ENCODE assay signal across 8 cellular contexts in genomic region chr13:30308548-30308947, GRCh38. TPM values are rescaled to one million over a fixed set of nuclear protein-coding genes. Genes with fewer than 3 reads are reported as not detected.
DNase-seq lines count a peak whose midpoint lies in the region; ATAC-seq and TF ChIP-seq lines count a peak whose summit lies in the region.
"Had no signal": no experiment of that assay in that cellular context is flagged by ENCODE, and none has a peak within 500 bp of the region (broad histone marks: within the 10 kb centered on the region; RNA-seq: fewer than 3 reads in every experiment).

No MANE protein-coding gene starts in this region.

- peak overlapping the region; percentile 60; the same call in 1 of the 2 replicates for H3K4me2 ChIP-seq in IMR-90 (ENCODE audit: low read depth, low read length)

- no peak for TF ChIP-seq POLR2A in IMR-90 (IDR thresholded peaks at IDR 0.05; ENCODE audit: low read depth, low read length)

- no peak overlapping the region for H3K56ac ChIP-seq in IMR-90 (ENCODE audit: extremely low read depth, insufficient read depth, low read length)

- H3K4me1 ChIP-seq in IMR-90 (ENCODE audit: control insufficient read depth, insufficient read depth, low read length) = peaks cover 11% of the 10 kb centered on the region

- H2AFZ ChIP-seq in IMR-90 (replicated peaks; ENCODE audit: low read length, poor library complexity) = peak overlapping the region; percentile 80

- H2BK15ac ChIP-seq in IMR-90 (ENCODE audit: low read depth, low read length) = peak overlapping the region; percentile 45; the same call in 1 of the 3 replicates

- ATAC-seq in IMR-90 (ENCODE audit: low read depth) (no peak), naive B cell (ENCODE audit: low read depth in 2 of 2) (no peak), HG03442 (IDR thresholded peaks at IDR 0.05; ENCODE audit: unreplicated experiment) (no peak)
- ATAC-seq: foreskin keratinocyte had no signal

- peak overlapping the region; percentile 94 for H4K5ac ChIP-seq in IMR-90 (ENCODE audit: low read depth, low read length)

- no peak for DNase-seq in Calu3
- peak; percentile 41 for DNase-seq in IMR-90
- DNase-seq in activated T-helper 2 cell treated with anti-CD3 and anti-CD28 coated beads, Interferon-gamma antibody, Interleukin-2, Interleukin-4, amounts not matched to agents 10 μg/mL and 5 μg/mL and 100 μg/mL, durations not matched to agents 14 hours and 24 hours and 36 hours (ENCODE audit: low spot score) = no peak
- DNase-seq in naive B cell = no peak
- no peak for DNase-seq in endothelial cell (ENCODE audit: low spot score)
- DNase-seq in amniotic stem cell (lab: John Stamatoyannopoulos, UW) = no peak
- DNase-seq: foreskin keratinocyte had no signal

- H3K9me3 Mint-ChIP-seq in Calu3 (ENCODE audit: low read depth, unreplicated experiment) = no peaks in the 10 kb centered on the region
- no peaks in the 10 kb centered on the region for H3K9me3 Mint-ChIP-seq in activated T-helper 2 cell treated with anti-CD3 and anti-CD28 coated beads, Interferon-gamma antibody, Interleukin-2, Interleukin-4, amounts not matched to agents 10 μg/mL and 5 μg/mL and 100 μg/mL, durations not matched to agents 14 hours and 24 hours and 36 hours
- H3K9me3 Mint-ChIP-seq in naive B cell = no peaks in the 10 kb centered on the region
- H3K9me3 Mint-ChIP-seq in endothelial cell (ENCODE audit: unreplicated experiment) = no peaks in the 10 kb centered on the region

- dilution Hi-C loops in IMR-90 (cut with HindIII; ENCODE audit: low sequenced_read_pairs, unreplicated experiment) = no loop called here

- H4K91ac ChIP-seq in IMR-90 (ENCODE audit: insufficient read depth, low read depth, low read length) = peak overlapping the region; percentile 19; the same call in 1 of the 2 replicates

- H3K27me3 ChIP-seq in IMR-90 (ENCODE audit: control insufficient read depth, insufficient read depth, low read length) = no peaks in the 10 kb centered on the region
- H3K27me3 ChIP-seq: foreskin keratinocyte had no signal

- H3K4me1 Mint-ChIP-seq in Calu3 (ENCODE audit: low read depth, unreplicated experiment) (peaks cover 9% of the 10 kb centered on the region), naive B cell (peaks cover 34 to 46% (median 38%) of the 10 kb centered on the region in 3 donors), endothelial cell (ENCODE audit: unreplicated experiment) (no peaks in the 10 kb centered on the region)
- H3K4me1 Mint-ChIP-seq in activated T-helper 2 cell treated with anti-CD3 and anti-CD28 coated beads, Interferon-gamma antibody, Interleukin-2, Interleukin-4, amounts not matched to agents 10 μg/mL and 5 μg/mL and 100 μg/mL, durations not matched to agents 14 hours and 24 hours and 36 hours (ENCODE audit: low read depth) = peaks cover 34% of the 10 kb centered on the region

- H3K27me3 Mint-ChIP-seq in Calu3 (ENCODE audit: unreplicated experiment) (no peaks in the 10 kb centered on the region), naive B cell (no peaks in the 10 kb centered on the region), endothelial cell (ENCODE audit: unreplicated experiment) (no peaks in the 10 kb centered on the region)
- H3K27me3 Mint-ChIP-seq in activated T-helper 2 cell treated with anti-CD3 and anti-CD28 coated beads, Interferon-gamma antibody, Interleukin-2, Interleukin-4, amounts not matched to agents 10 μg/mL and 5 μg/mL and 100 μg/mL, durations not matched to agents 14 hours and 24 hours and 36 hours (ENCODE audit: low read depth) = no peaks in the 10 kb centered on the region

- in situ Hi-C loops in IMR-90 (cut with MboI; ENCODE audit: low sequenced_read_pairs) = no loop called here

- H3K4me3 ChIP-seq in IMR-90 (ENCODE audit: insufficient read depth, low read depth, low read length) = no peak overlapping the region

- H3K27ac Mint-ChIP-seq in Calu3 (ENCODE audit: unreplicated experiment) (peak overlapping the region; percentile 4), naive B cell (peak overlapping the region in 4 of 6 donors; percentile 25 to 73 (median 54)), endothelial cell (ENCODE audit: unreplicated experiment) (no peak overlapping the region)
- peak overlapping the region; percentile 0 for H3K27ac Mint-ChIP-seq in activated T-helper 2 cell treated with anti-CD3 and anti-CD28 coated beads, Interferon-gamma antibody, Interleukin-2, Interleukin-4, amounts not matched to agents 10 μg/mL and 5 μg/mL and 100 μg/mL, durations not matched to agents 14 hours and 24 hours and 36 hours

- H2AK9ac ChIP-seq in IMR-90 (replicated peaks; ENCODE audit: low read depth, low read length, poor library complexity) = no peak overlapping the region

- H3K36me3 Mint-ChIP-seq in Calu3 (ENCODE audit: insufficient read depth, unreplicated experiment) (peaks cover 15% of the 10 kb centered on the region), naive B cell (no peaks in the 10 kb centered on the region), endothelial cell (ENCODE audit: low read depth, unreplicated experiment) (no peaks in the 10 kb centered on the region)
- no peaks in the 10 kb centered on the region for H3K36me3 Mint-ChIP-seq in activated T-helper 2 cell treated with anti-CD3 and anti-CD28 coated beads, Interferon-gamma antibody, Interleukin-2, Interleukin-4, amounts not matched to agents 10 μg/mL and 5 μg/mL and 100 μg/mL, durations not matched to agents 14 hours and 24 hours and 36 hours (ENCODE audit: low read depth)

- no peak for TF ChIP-seq RAD21 in IMR-90 (IDR thresholded peaks at IDR 0.05; ENCODE audit: low read length)

- no peak overlapping the region for H3K27ac ChIP-seq in IMR-90 (ENCODE audit: insufficient read depth, low read length)
- H3K27ac ChIP-seq: foreskin keratinocyte had no signal

- peak overlapping the region; percentile 57; the same call in 1 of the 2 replicates for H3K14ac ChIP-seq in IMR-90 (replicated peaks; ENCODE audit: low read depth, low read length)

- intact Hi-C loops in Calu3 (cut with micrococcal nuclease; ENCODE audit: unreplicated experiment) (no loop called here), IMR-90 (cut with micrococcal nuclease) (loop anchor here (10.0 kb wide), 1 partner anchor 174 kb away; no protein-coding TSS in a partner anchor)
- intact Hi-C loops in activated T-helper 2 cell treated with anti-CD3 and anti-CD28 coated beads, Interferon-gamma antibody, Interleukin-2, Interleukin-4, amounts not matched to agents 10 μg/mL and 5 μg/mL and 100 μg/mL, durations not matched to agents 14 hours and 24 hours and 36 hours (cut with micrococcal nuclease) = loop anchor here (5.0 to 10.0 kb wide), 6 partner anchors 56 to 551 kb away; partner anchors contain the start of gene UBE2L5

- H4K8ac ChIP-seq in IMR-90 (ENCODE audit: low read depth in 2 of 2, low read length in 2 of 2) = peak overlapping the region in 1 of 2 experiments; percentile 93; a peak in 2 of 4 replicates

- WGBS in IMR-90 (ENCODE audit: extremely low coverage in 2 of 2, insufficient read length in 1 of 2), 2 experiments = 100% methylated on average over 1 of the region's 4 CpGs

- no peaks in the 10 kb centered on the region for H3K36me3 ChIP-seq in IMR-90 (ENCODE audit: control insufficient read depth, insufficient read depth, low read length)

- H2AK5ac ChIP-seq in IMR-90 (ENCODE audit: low read depth, low read length) = 0 out of 2 replicates have a peak overlapping the region, but pooled peaks have one; percentile 23

- POLR2A ChIA-PET in IMR-90 (lab: Charles Lee; ENCODE audit: unreplicated experiment) = no interaction called here

- no peak for TF ChIP-seq CTCF in Calu3 (IDR thresholded peaks at IDR 0.05; ENCODE audit: unreplicated experiment)
- TF ChIP-seq CTCF in IMR-90 (conservative IDR thresholded peaks at IDR 0.05; ENCODE audit: low read depth, low read length) = no peak
- no peak for TF ChIP-seq CTCF in endothelial cell (IDR thresholded peaks at IDR 0.05; ENCODE audit: unreplicated experiment)

- no peaks in the 10 kb centered on the region for H3K9me3 ChIP-seq in IMR-90 (ENCODE audit: control insufficient read depth, insufficient read depth, low read length)

- H3K9ac ChIP-seq in IMR-90 (ENCODE audit: low read depth, low read length) = no peak overlapping the region

- peak overlapping the region; percentile 81; the same call in 1 of the 2 replicates for H2BK20ac ChIP-seq in IMR-90 (ENCODE audit: low read depth, low read length)

- H3K23ac ChIP-seq in IMR-90 (ENCODE audit: low read depth, low read length) = peak overlapping the region; percentile 74; the same call in 1 of the 2 replicates

- H2BK120ac ChIP-seq in IMR-90 (ENCODE audit: low read depth, low read length) = peak overlapping the region; percentile 80; the same call in 1 of the 2 replicates

- H3K9me1 ChIP-seq in IMR-90 (ENCODE audit: insufficient read depth, low read length) = peaks cover 5% of the 10 kb centered on the region; the same call in 1 of the 2 replicates

- H3K18ac ChIP-seq in IMR-90 (ENCODE audit: low read depth, low read length) = peak overlapping the region; percentile 95; the same call in 1 of the 2 replicates

- 0 out of 2 replicates have a peak overlapping the region, but pooled peaks have one; percentile 65 for H3K4ac ChIP-seq in IMR-90 (ENCODE audit: low read depth, low read length)

- CTCF ChIA-PET in Calu3 (lab: Charles Lee) = no interaction called here
- CTCF ChIA-PET in IMR-90 (lab: Yijun Ruan, JAX) = interaction anchor here (1.1 kb wide), 1 partner anchor 176 kb away, joined by 3 read pairs; no protein-coding TSS in a partner anchor

- peak overlapping the region; percentile 37 for H2BK5ac ChIP-seq in IMR-90 (ENCODE audit: low read depth, low read length, poor library complexity, severe bottlenecking)

- BruUV-seq in Calu3 (replicated peaks; lab: Mats Ljungman, UMichigan) (no TSS peak), IMR-90 (replicated peaks; lab: Mats Ljungman, UMichigan) (no TSS peak)

- H3K4me3 Mint-ChIP-seq in Calu3 (ENCODE audit: low read depth, unreplicated experiment) = no peak overlapping the region
- H3K4me3 Mint-ChIP-seq in activated T-helper 2 cell treated with anti-CD3 and anti-CD28 coated beads, Interferon-gamma antibody, Interleukin-2, Interleukin-4, amounts not matched to agents 10 μg/mL and 5 μg/mL and 100 μg/mL, durations not matched to agents 14 hours and 24 hours and 36 hours (ENCODE audit: low read depth) = peak overlapping the region; percentile 30
- H3K4me3 Mint-ChIP-seq in naive B cell = peak overlapping the region; percentile 22 to 95 (median 78)
- H3K4me3 Mint-ChIP-seq in endothelial cell (ENCODE audit: unreplicated experiment) = no peak overlapping the region

- peaks cover 5 to 34% of the 10 kb centered on the region in 2 experiments; a peak in 3 of 4 replicates for H3K79me1 ChIP-seq in IMR-90 (ENCODE audit: low read depth in 1 of 2, low read length in 2 of 2)

- no peaks in the 10 kb centered on the region for H4K20me1 ChIP-seq in IMR-90 (ENCODE audit: insufficient read depth, low read length)

RNA-seq across cellular contexts. Expression of gene KATNAL1, which starts 1.2 kb away (rescaled TPM):
- total RNA-seq in Calu3 (2022) (4.3 and 5.1 TPM in 2 replicates), IMR-90 (2012; rRNA removed) (16.8 and 35.8 TPM in 2 replicates), endothelial cell (ENCODE audit: unreplicated experiment) (18.3 TPM)
- polyA plus RNA-seq in IMR-90 (2012; rRNA removed) (6.5 and 6.9 TPM in 2 replicates), naive B cell (ENCODE audit: low read depth in 6 of 6) (1 to 10 TPM; 3.7 to 8.9 (median 6.9) TPM)
- polyA plus RNA-seq in IMR-90 (2012; cell fraction: cytosol; rRNA removed) = 1.2 and 1.5 TPM in 2 replicates
- polyA plus RNA-seq in IMR-90 (2012; cell fraction: nucleus; rRNA removed; ENCODE audit: low replicate concordance) = 0.91 and 5.9 TPM in 2 replicates
- total RNA-seq in activated T-helper 2 cell treated with anti-CD3 and anti-CD28 coated beads, Interferon-gamma antibody, Interleukin-2, Interleukin-4, amounts not matched to agents 10 μg/mL and 5 μg/mL and 100 μg/mL, durations not matched to agents 14 hours and 24 hours and 36 hours = 10.8 and 13.0 TPM in 2 replicates

Comparison
In these comparisons a context has a peak if more than half of its experiments do, and no peak if none do; other contexts are left out.
1. H3K4me3 Mint-ChIP-seq: peak in activated T-helper 2 cell treated with anti-CD3 and anti-CD28 coated beads, Interferon-gamma antibody, Interleukin-2, Interleukin-4, amounts not matched to agents 10 μg/mL and 5 μg/mL and 100 μg/mL, durations not matched to agents 14 hours and 24 hours and 36 hours (single experiment) and naive B cell (8 of 8); none in Calu3 (single experiment) and endothelial cell (single experiment).